13 cellular contexts compared by ENCODE assay signal in the genomic region with DNA sequence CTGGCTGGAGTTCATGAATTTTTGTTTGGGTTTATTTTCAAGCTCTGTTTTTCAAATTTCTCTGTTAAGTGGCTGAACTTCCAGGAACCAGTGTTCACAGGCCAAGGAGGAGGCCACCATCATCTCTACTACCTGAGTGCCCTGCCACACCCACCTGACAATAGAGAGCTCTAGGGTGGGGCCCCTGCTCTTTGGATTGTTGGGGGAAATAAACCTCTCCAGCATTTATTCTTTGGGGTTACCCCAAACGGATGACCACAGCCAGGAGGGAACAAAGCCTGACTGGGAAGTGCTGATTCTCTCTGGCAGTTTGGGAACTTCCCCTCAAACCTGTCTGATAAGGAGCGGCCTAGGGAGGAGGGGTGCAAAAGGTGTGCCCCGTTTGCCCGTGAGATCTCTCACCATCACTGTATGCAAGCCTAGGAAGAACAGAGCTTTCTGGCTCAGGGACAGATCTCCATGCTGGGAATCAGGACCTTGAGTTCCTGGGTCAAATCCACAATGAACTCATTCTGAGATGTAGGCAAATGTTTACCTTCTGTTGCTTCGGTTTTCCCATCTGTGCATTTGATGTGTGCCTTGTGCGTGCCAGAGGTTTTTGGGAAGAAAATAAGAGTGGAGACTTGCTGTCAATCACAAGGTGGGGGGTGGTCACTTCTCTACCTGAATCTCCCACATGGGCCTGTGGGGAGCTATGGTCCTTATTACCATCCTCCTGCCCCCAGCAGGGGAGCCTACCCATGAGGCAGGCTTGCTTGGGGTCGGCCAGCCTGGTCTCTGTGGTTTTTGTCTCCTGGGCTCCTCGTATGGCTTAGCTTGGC. TPM values are rescaled to one million over a fixed set of nuclear protein-coding genes. Genes with fewer than 3 reads are reported as not detected.
DNase-seq lines count a peak whose midpoint lies in the region; ATAC-seq and TF ChIP-seq lines count a peak whose summit lies in the region.
"Had no signal": no experiment of that assay in that cellular context is flagged by ENCODE, and none has a peak within 500 bp of the region (broad histone marks: within the 10 kb centered on the region; RNA-seq: fewer than 3 reads in every experiment).

No MANE protein-coding gene starts in this region.

- intact Hi-C loops in prostate gland (cut with DNase I): no loop called here

- peaks cover 94% of the 10 kb centered on the region for H3K4me1 ChIP-seq in DOHH2 (ENCODE audit: control insufficient read depth, low read length)
- H3K4me1 ChIP-seq in prostate gland (replicated peaks): peaks cover 8% of the 10 kb centered on the region

- TF ChIP-seq CTCF in DOHH2 (IDR thresholded peaks at IDR 0.05; ENCODE audit: low read depth, low read length, poor library complexity, severe bottlenecking) (no peak), prostate gland (IDR thresholded peaks at IDR 0.05) (no peak)

- ATAC-seq in HG02642 (IDR thresholded peaks at IDR 0.05; ENCODE audit: poor library complexity, unreplicated experiment) (no peak), HG03354 (IDR thresholded peaks at IDR 0.05; ENCODE audit: poor library complexity, severe bottlenecking, unreplicated experiment) (no peak), HG02884 (IDR thresholded peaks at IDR 0.05; ENCODE audit: unreplicated experiment) (no peak)

- H3K27ac ChIP-seq in DOHH2 (ENCODE audit: low read depth, low read length) (peak overlapping the region; percentile 95), prostate gland (peak overlapping the region; percentile 83 to 85)
- H3K27ac ChIP-seq: right atrium auricular region, tibial artery, WERI-Rb-1 had no signal

- no peaks in the 10 kb centered on the region for H4K20me1 ChIP-seq in DOHH2 (ENCODE audit: control insufficient read depth, insufficient read depth, low read depth, low read length)

- peak overlapping the region; percentile 95 for H3K4me2 ChIP-seq in DOHH2 (ENCODE audit: low read length)

- H3F3A ChIP-seq in DOHH2 (ENCODE audit: control insufficient read depth, insufficient read depth): peaks cover 14% of the 10 kb centered on the region

- 0 out of 2 replicates have a peak, but pooled peaks cover 6% of the 10 kb centered on the region for H3K79me2 ChIP-seq in DOHH2 (ENCODE audit: control insufficient read depth, low read length)

- H3K9me2 ChIP-seq in DOHH2 (replicated peaks; ENCODE audit: control insufficient read depth, low read length): no peaks in the 10 kb centered on the region

- TF ChIP-seq POLR2A in prostate gland (IDR thresholded peaks at IDR 0.05): no peak

- H3K4me3 ChIP-seq in DOHH2 (ENCODE audit: low read length): peak overlapping the region; percentile 71
- no peak overlapping the region for H3K4me3 ChIP-seq in prostate gland
- H3K4me3 ChIP-seq: right atrium auricular region, tibial artery had no signal

- H3K27me3 ChIP-seq in DOHH2 (ENCODE audit: control insufficient read depth, low read length) (no peaks in the 10 kb centered on the region), prostate gland (replicated peaks; ENCODE audit: insufficient read depth) (no peaks in the 10 kb centered on the region)
- H3K27me3 ChIP-seq: right atrium auricular region, tibial artery had no signal

- DNase-seq in NCI-H2171 (lab: John Stamatoyannopoulos, UW) (peak; percentile 29), cerebellar cortex (ENCODE audit: low spot score) (peak; percentile 43), prostate gland (ENCODE audit: low spot score) (no peak)
- no peak for DNase-seq in stimulated activated CD4-positive, alpha-beta T cell treated with anti-CD3 and anti-CD28 coated beads, Interleukin-12 subunit alpha, Interleukin-12 subunit beta, amount 100 ng/mL, for 4 hours
- DNase-seq: COR-L47, NCI-H510A treated with DMSO at 0.1 percent for 48 hours, tibial artery, WERI-Rb-1 had no signal

- H3K9me3 ChIP-seq in DOHH2 (ENCODE audit: control insufficient read depth, insufficient read depth, low read length) (no peaks in the 10 kb centered on the region), prostate gland (no peaks in the 10 kb centered on the region)
- H3K9me3 ChIP-seq: right atrium auricular region, tibial artery had no signal

- H3K36me3 ChIP-seq in DOHH2 (ENCODE audit: control insufficient read depth, low read length) (0 out of 2 replicates have a peak, but pooled peaks cover 3% of the 10 kb centered on the region), prostate gland (no peaks in the 10 kb centered on the region)
- H3K36me3 ChIP-seq: right atrium auricular region, tibial artery, WERI-Rb-1 had no signal

- WGBS in prostate gland: 69% methylated on average over 8 of the region's 8 CpGs

RNA-seq across cellular contexts. Expression of a gene that starts 27.7 kb away (rescaled TPM):
- 100 to 1,000 TPM; 104 to 120 TPM for total RNA-seq in prostate gland

Comparison
In these comparisons a context has a peak if more than half of its experiments do, and no peak if none do; other contexts are left out.
1. DNase-seq: peak in NCI-H2171 (single experiment) and cerebellar cortex (single experiment); none in prostate gland (single experiment) and stimulated activated CD4-positive, alpha-beta T cell treated with anti-CD3 and anti-CD28 coated beads, Interleukin-12 subunit alpha, Interleukin-12 subunit beta, amount 100 ng/mL, for 4 hours (single experiment).